In the genomic region with DNA sequence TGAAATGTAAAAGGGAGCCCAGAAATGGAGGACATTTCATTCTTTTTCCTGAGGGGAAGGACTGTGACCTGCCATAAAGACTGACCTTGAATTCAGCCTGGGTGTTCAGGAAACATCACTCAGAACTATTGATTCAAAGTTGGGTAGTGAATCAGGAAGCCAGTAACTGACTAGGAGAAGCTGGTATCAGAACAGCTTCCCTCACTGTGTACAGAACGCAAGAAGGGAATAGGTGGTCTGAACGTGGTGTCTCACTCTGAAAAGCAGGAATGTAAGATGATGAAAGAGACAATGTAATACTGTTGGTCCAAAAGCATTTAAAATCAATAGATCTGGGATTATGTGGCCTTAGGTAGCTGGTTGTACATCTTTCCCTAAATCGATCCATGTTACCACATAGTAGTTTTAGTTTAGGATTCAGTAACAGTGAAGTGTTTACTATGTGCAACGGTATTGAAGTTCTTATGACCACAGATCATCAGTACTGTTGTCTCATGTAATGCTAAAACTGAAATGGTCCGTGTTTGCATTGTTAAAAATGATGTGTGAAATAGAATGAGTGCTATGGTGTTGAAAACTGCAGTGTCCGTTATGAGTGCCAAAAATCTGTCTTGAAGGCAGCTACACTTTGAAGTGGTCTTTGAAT, we compare ENCODE assay signal across 16 cellular contexts. TPM values are rescaled to one million over a fixed set of nuclear protein-coding genes. Genes with fewer than 3 reads are reported as not detected.
DNase-seq lines count a peak whose midpoint lies in the region; ATAC-seq and TF ChIP-seq lines count a peak whose summit lies in the region.
"Had no signal": no experiment of that assay in that cellular context is flagged by ENCODE, and none has a peak within 500 bp of the region (broad histone marks: within the 10 kb centered on the region; RNA-seq: fewer than 3 reads in every experiment).

No MANE protein-coding gene starts in this region.

- no peak overlapping the region for H3K4me3 Mint-ChIP-seq in activated CD4-positive, alpha-beta T cell treated with anti-CD3 and anti-CD28 coated beads, Interleukin-2, amount 10 ng/mL, durations not matched to agents 7 days and 5 days
- H3K4me3 Mint-ChIP-seq: activated CD8-positive, alpha-beta memory T cell treated with anti-CD3 and anti-CD28 coated beads, Interleukin-2, amount 10 ng/mL, durations not matched to agents 7 days and 5 days; activated naive CD4-positive, alpha-beta T cell treated with anti-CD3 and anti-CD28 coated beads, Interleukin-2, amount 10 ng/mL, durations not matched to agents 7 days and 5 days had no signal

- H3K9ac ChIP-seq in SK-N-SH (no peak overlapping the region), duodenal mucosa (ENCODE audit: low read depth in 1 of 2, low read length in 2 of 2) (peak overlapping the region in 1 of 2 donors; percentile 91)

- no peak for ATAC-seq in SK-N-SH treated with all-trans-retinoic acid at 6 μM for 48 hours
- ATAC-seq in aorta (ENCODE audit: low FRiP score): no peak
- ATAC-seq: activated CD8-positive, alpha-beta memory T cell treated with anti-CD3 and anti-CD28 coated beads, Interleukin-2, amount 10 ng/mL, durations not matched to agents 7 days and 5 days; psoas muscle had no signal

- H3K4me1 Mint-ChIP-seq in activated CD4-positive, alpha-beta T cell treated with anti-CD3 and anti-CD28 coated beads, Interleukin-2, amount 10 ng/mL, durations not matched to agents 7 days and 5 days: peaks cover 27% of the 10 kb centered on the region

- no peak overlapping the region for H2AFZ ChIP-seq in SK-N-SH (ENCODE audit: low read depth)
- H2AFZ ChIP-seq: PC-9 had no signal

- H3K4me1 ChIP-seq in SK-N-SH (ENCODE audit: control insufficient read depth in 1 of 2, insufficient read depth in 2 of 2, low read depth in 1 of 2, low read length in 1 of 2): peaks cover 19 to 20% of the 10 kb centered on the region in 2 experiments; a peak in 3 of 4 replicates
- H3K4me1 ChIP-seq in duodenal mucosa (ENCODE audit: control insufficient read depth in 1 of 2, insufficient read depth in 2 of 2, low read length in 2 of 2): peaks cover 16 to 22% of the 10 kb centered on the region in 2 donors
- H3K4me1 ChIP-seq in muscle layer of duodenum (ENCODE audit: control insufficient read depth in 1 of 2, insufficient read depth in 2 of 2, low read length in 2 of 2): peaks cover 0 to 7% of the 10 kb centered on the region in 2 donors
- no peaks in the 10 kb centered on the region for H3K4me1 ChIP-seq in aorta (ENCODE audit: control insufficient read depth in 1 of 2, insufficient read depth in 2 of 2, low read length in 2 of 2)

- H3K4me3 ChIP-seq in SK-N-SH (ENCODE audit: low read depth in 2 of 2, low read length in 1 of 2) (peak overlapping the region in 1 of 2 experiments; percentile 92; a peak in 2 of 4 replicates), duodenal mucosa (ENCODE audit: low read depth in 1 of 2, low read length in 2 of 2) (peak overlapping the region; percentile 93 to 100), muscle layer of duodenum (ENCODE audit: low read depth in 1 of 2, low read length in 2 of 2) (peak overlapping the region; percentile 76 to 89), aorta (ENCODE audit: low read length in 2 of 2) (peak overlapping the region; percentile 30 to 32)
- H3K4me3 ChIP-seq: PC-9, psoas muscle had no signal

- H3K36me3 Mint-ChIP-seq in activated CD4-positive, alpha-beta T cell treated with anti-CD3 and anti-CD28 coated beads, Interleukin-2, amount 10 ng/mL, durations not matched to agents 7 days and 5 days (ENCODE audit: low read depth): no peaks in the 10 kb centered on the region
- H3K36me3 Mint-ChIP-seq: activated naive CD4-positive, alpha-beta T cell treated with anti-CD3 and anti-CD28 coated beads, Interleukin-2, amount 10 ng/mL, durations not matched to agents 7 days and 5 days had no signal

- WGBS in SK-N-SH (ENCODE audit: low lambda C conversion rate): 81% methylated on average over 6 of the region's 6 CpGs
- 85 to 88% methylated on average over 6 of the region's 6 CpGs for WGBS in aorta, 2 donors

- H3K9me3 ChIP-seq in SK-N-SH (no peaks in the 10 kb centered on the region), duodenal mucosa (ENCODE audit: control insufficient read depth in 1 of 2, low read length in 2 of 2) (no peaks in the 10 kb centered on the region), muscle layer of duodenum (ENCODE audit: control insufficient read depth in 1 of 2, low read length in 2 of 2) (no peaks in the 10 kb centered on the region), aorta (ENCODE audit: control insufficient read depth, low read length) (no peaks in the 10 kb centered on the region)
- H3K9me3 ChIP-seq: psoas muscle had no signal

- H3K27ac ChIP-seq in SK-N-SH (ENCODE audit: low read depth in 2 of 2, low read length in 1 of 2) (no peak overlapping the region), duodenal mucosa (ENCODE audit: low read depth, low read length) (no peak overlapping the region), muscle layer of duodenum (ENCODE audit: low read length) (peak overlapping the region; percentile 97), aorta (ENCODE audit: low read depth in 1 of 2, low read length in 2 of 2) (no peak overlapping the region)
- H3K27ac ChIP-seq: PC-9, psoas muscle, VCaP had no signal

- peaks cover 19% of the 10 kb centered on the region for H3K79me2 ChIP-seq in SK-N-SH (ENCODE audit: insufficient read depth)

- no peaks in the 10 kb centered on the region for H3K9me3 Mint-ChIP-seq in activated CD4-positive, alpha-beta T cell treated with anti-CD3 and anti-CD28 coated beads, Interleukin-2, amount 10 ng/mL, durations not matched to agents 7 days and 5 days
- H3K9me3 Mint-ChIP-seq: activated naive CD4-positive, alpha-beta T cell treated with anti-CD3 and anti-CD28 coated beads, Interleukin-2, amount 10 ng/mL, durations not matched to agents 7 days and 5 days had no signal

- peaks cover 13% of the 10 kb centered on the region; the same call in 1 of the 2 replicates for H4K20me1 ChIP-seq in SK-N-SH (ENCODE audit: insufficient read depth)

- no peak for TF ChIP-seq RAD21 in SK-N-SH (IDR thresholded peaks at IDR 0.05; ENCODE audit: low read length)

- H3K27me3 ChIP-seq in SK-N-SH (ENCODE audit: insufficient read depth): no peaks in the 10 kb centered on the region
- no peaks in the 10 kb centered on the region for H3K27me3 ChIP-seq in duodenal mucosa (ENCODE audit: control insufficient read depth in 1 of 2, insufficient read depth in 2 of 2, low read length in 2 of 2)
- no peaks in the 10 kb centered on the region for H3K27me3 ChIP-seq in muscle layer of duodenum (ENCODE audit: low read depth, low read length)
- no peaks in the 10 kb centered on the region for H3K27me3 ChIP-seq in aorta (ENCODE audit: control insufficient read depth in 1 of 2, insufficient read depth in 2 of 2, low read length in 1 of 2)

- no peak overlapping the region for H3K27ac Mint-ChIP-seq in activated CD4-positive, alpha-beta T cell treated with anti-CD3 and anti-CD28 coated beads, Interleukin-2, amount 10 ng/mL, durations not matched to agents 7 days and 5 days
- H3K27ac Mint-ChIP-seq: activated CD8-positive, alpha-beta memory T cell treated with anti-CD3 and anti-CD28 coated beads, Interleukin-2, amount 10 ng/mL, durations not matched to agents 7 days and 5 days; activated naive CD4-positive, alpha-beta T cell treated with anti-CD3 and anti-CD28 coated beads, Interleukin-2, amount 10 ng/mL, durations not matched to agents 7 days and 5 days had no signal

- CTCF ChIA-PET in SK-N-SH (lab: Yijun Ruan, JAX): no interaction called here
- CTCF ChIA-PET in activated CD4-positive, alpha-beta T cell treated with anti-CD3 and anti-CD28 coated beads, Interleukin-2, amount 10 ng/mL, durations not matched to agents 7 days and 5 days (lab: Charles Lee): interaction anchor here (1.0 kb wide), 1 partner anchor 247 kb away, joined by 3 read pairs; the partner anchor contains the start of genes RO60 and UCHL5

- H3K4me2 ChIP-seq in SK-N-SH: peak overlapping the region; percentile 96; the same call in 1 of the 2 replicates
- H3K4me2 ChIP-seq: PC-9 had no signal

- H3F3A ChIP-seq in SK-N-SH (replicated peaks; ENCODE audit: insufficient read depth): peaks cover 12% of the 10 kb centered on the region

- DNase-seq in SK-N-SH: no peak
- DNase-seq in aorta: no peak
- no peak for DNase-seq in stimulated activated CD4-positive, alpha-beta T cell treated with anti-CD3 and anti-CD28 coated beads, Interleukin-4, amount 100 ng/mL, for 24 hours
- no peak for DNase-seq in activated CD4-positive, alpha-beta T cell treated with anti-CD3 and anti-CD28 coated beads, Interleukin-2, amount 10 ng/mL, durations not matched to agents 7 days and 5 days
- no peak for DNase-seq in stimulated activated naive CD4-positive, alpha-beta T cell (lab: John Stamatoyannopoulos, UW)
- DNase-seq: activated CD8-positive, alpha-beta memory T cell treated with anti-CD3 and anti-CD28 coated beads, Interleukin-2, amount 10 ng/mL, durations not matched to agents 7 days and 5 days; activated naive CD4-positive, alpha-beta T cell treated with anti-CD3 and anti-CD28 coated beads, Interleukin-2, amount 10 ng/mL, durations not matched to agents 7 days and 5 days; mesendoderm; NCI-H1436; NCI-H524 treated with DMSO at 0.1 percent for 48 hours; PC-9; psoas muscle had no signal

- no peak for TF ChIP-seq CTCF in SK-N-SH (IDR thresholded peaks at IDR 0.05)

- H3K9me2 ChIP-seq in SK-N-SH: no peaks in the 10 kb centered on the region

- POLR2A ChIA-PET in SK-N-SH (lab: Yijun Ruan, JAX): no interaction called here
- POLR2A ChIA-PET in activated CD4-positive, alpha-beta T cell treated with anti-CD3 and anti-CD28 coated beads, Interleukin-2, amount 10 ng/mL, durations not matched to agents 7 days and 5 days (lab: Charles Lee): no interaction called here

- H3K36me3 ChIP-seq in SK-N-SH (replicated peaks in 1 of 2; ENCODE audit: control insufficient read depth in 1 of 2, insufficient read depth in 2 of 2, low read length in 1 of 2) (peaks cover 23 to 25% of the 10 kb centered on the region in 2 experiments), duodenal mucosa (ENCODE audit: control insufficient read depth in 1 of 2, insufficient read depth in 2 of 2, low read length in 2 of 2) (peaks cover 16 to 20% of the 10 kb centered on the region in 2 donors), muscle layer of duodenum (ENCODE audit: control insufficient read depth in 1 of 2, insufficient read depth in 2 of 2, low read length in 2 of 2) (peaks cover 20 to 24% of the 10 kb centered on the region in 2 donors), aorta (ENCODE audit: control insufficient read depth in 1 of 2, insufficient read depth in 2 of 2, low read length in 1 of 2) (peaks cover 0 to 3% of the 10 kb centered on the region in 2 donors)

- intact Hi-C loops in aorta (cut with DNase I): no loop called here

- TF ChIP-seq EP300 in SK-N-SH (IDR thresholded peaks at IDR 0.05; ENCODE audit: borderline replicate concordance in 1 of 2, low read depth in 1 of 2, low read length in 1 of 2): no peak

- peaks cover 5% of the 10 kb centered on the region for H3K27me3 Mint-ChIP-seq in activated CD4-positive, alpha-beta T cell treated with anti-CD3 and anti-CD28 coated beads, Interleukin-2, amount 10 ng/mL, durations not matched to agents 7 days and 5 days
- H3K27me3 Mint-ChIP-seq: activated CD8-positive, alpha-beta memory T cell treated with anti-CD3 and anti-CD28 coated beads, Interleukin-2, amount 10 ng/mL, durations not matched to agents 7 days and 5 days had no signal

RNA-seq across cellular contexts. Expression of gene RGS2, which starts 2.9 kb away (rescaled TPM):
- polyA plus RNA-seq in SK-N-SH (2012; rRNA removed) (47.1 and 53.9 TPM in 2 replicates), aorta (100 to 1,000 TPM in 1 of 2 donors, 10 to 100 TPM in 1; 66.3 to 137 TPM)
- polyA plus RNA-seq in SK-N-SH (2012; cell fraction: cytosol; rRNA removed): 59.6 and 88.1 TPM in 2 replicates
- polyA plus RNA-seq in SK-N-SH (2012; cell fraction: nucleus; rRNA removed): 49.8 and 91.8 TPM in 2 replicates
- 10 to 100 TPM; 56.6 to 99.1 TPM for total RNA-seq in aorta
- 1 to 10 TPM; 3.4 TPM for total RNA-seq in activated CD4-positive, alpha-beta T cell treated with anti-CD3 and anti-CD28 coated beads, Interleukin-2, amount 10 ng/mL, durations not matched to agents 7 days and 5 days

Comparison
In these comparisons a context has a peak if more than half of its experiments do, and no peak if none do; other contexts are left out.
1. RNA of gene RGS2, which starts 2.9 kb away (total RNA-seq): 56.6 to 99.1 TPM in aorta; 3.4 TPM in activated CD4-positive, alpha-beta T cell treated with anti-CD3 and anti-CD28 coated beads, Interleukin-2, amount 10 ng/mL, durations not matched to agents 7 days and 5 days; every median in the first group is over 10 times any median in the second.